In the genomic region with DNA sequence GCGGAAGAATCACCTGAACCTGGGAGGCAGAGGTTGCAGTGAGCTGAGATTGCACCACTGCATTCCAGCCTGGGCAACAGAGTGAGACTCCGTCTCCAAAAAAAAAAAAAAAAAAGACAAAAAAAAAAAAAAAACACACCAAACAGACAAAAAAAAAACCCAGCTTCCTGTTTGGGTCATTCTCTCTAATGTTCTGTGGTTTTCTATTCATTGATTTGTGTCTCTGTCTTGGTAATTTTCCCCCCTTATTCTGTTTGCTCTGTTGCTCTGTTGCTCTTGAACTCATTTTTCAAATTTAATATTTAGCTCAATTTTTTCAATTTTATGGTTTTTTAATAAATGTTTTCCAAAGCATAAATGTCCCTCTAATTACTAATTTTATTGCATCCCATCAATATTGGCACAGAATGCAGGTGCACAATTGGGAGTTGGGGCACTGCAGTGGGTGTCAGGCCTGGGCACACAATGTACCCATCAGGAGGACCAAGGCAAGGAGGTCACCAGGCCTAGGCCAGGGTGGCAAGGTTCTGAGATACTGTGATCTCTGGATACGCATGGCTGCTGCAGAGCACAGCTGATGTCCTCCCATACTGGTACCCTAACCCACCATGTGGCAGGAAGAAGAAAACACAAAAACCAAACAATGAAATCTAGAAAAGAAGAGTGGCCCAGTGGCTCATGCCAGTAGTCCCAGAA, we compare ENCODE assay signal across 11 cellular contexts. TPM values are rescaled to one million over a fixed set of nuclear protein-coding genes. Genes with fewer than 3 reads are reported as not detected.
DNase-seq lines count a peak whose midpoint lies in the region; ATAC-seq, FAIRE-seq and TF ChIP-seq lines count a peak whose summit lies in the region.
"Had no signal": no experiment of that assay in that cellular context is flagged by ENCODE, and none has a peak within 500 bp of the region (broad histone marks: within the 10 kb centered on the region; RNA-seq: fewer than 3 reads in every experiment).

No MANE protein-coding gene starts in this region.

- CTCF ChIA-PET in A549 (lab: Yijun Ruan, JAX): interaction anchor here (0.8 to 7.4 kb wide), 16 partner anchors 9 to 978 kb away, joined by 3 to 68 read pairs (median 8); partner anchors contain the start of gene GNPTAB
- CTCF ChIA-PET in activated B cell treated with CpG ODN at 0.5 μM for 24 hours (lab: Charles Lee): interaction anchor here (0.7 to 6.7 kb wide), 12 partner anchors 10 to 428 kb away, joined by 3 to 70 read pairs (median 4); partner anchors contain the start of gene GNPTAB

- H3K27me3 ChIP-seq in ovary: no peaks in the 10 kb centered on the region
- H3K27me3 ChIP-seq: suprapubic skin had no signal

- H3K4me2 ChIP-seq in A549: no peak overlapping the region

- no peak for DNase-seq in A549 (ENCODE audit: low read depth in 1 of 2, low spot score in 1 of 2)
- peak; percentile 16 for DNase-seq in activated B cell treated with CpG ODN at 0.5 μM for 24 hours
- no peak for DNase-seq in ovary
- DNase-seq in SK-N-DZ (ENCODE audit: low spot score): no peak
- DNase-seq: AML-193 had no signal

- no peak for FAIRE-seq in A549 (lab: Jason Lieb, UNC)

- POLR2A ChIA-PET in A549 (lab: Yijun Ruan, JAX) (no interaction called here), activated B cell treated with CpG ODN at 0.5 μM for 24 hours (lab: Charles Lee) (interaction anchor here (0.6 to 2.0 kb wide), 8 partner anchors 9 to 431 kb away, joined by 3 to 8 read pairs (median 6); partner anchors contain the start of genes ARL1 and DRAM1)

- no peak for TF ChIP-seq RAD21 in A549 (conservative IDR thresholded peaks at IDR 0.05 in 1 of 2, IDR thresholded peaks at IDR 0.05 in 1 of 2)

- H3K4me3 Mint-ChIP-seq in activated B cell treated with CpG ODN at 0.5 μM for 24 hours: peak overlapping the region; percentile 24
- H3K4me3 Mint-ChIP-seq: activated naive CD8-positive, alpha-beta T cell had no signal

- TF ChIP-seq EP300 in A549 (IDR thresholded peaks at IDR 0.05) (no peak), ovary (IDR thresholded peaks at IDR 0.05) (no peak)

- no peak overlapping the region for H3K4me3 ChIP-seq in A549
- no peak overlapping the region for H3K4me3 ChIP-seq in ovary
- H3K4me3 ChIP-seq: suprapubic skin had no signal

- intact Hi-C loops in activated B cell treated with CpG ODN at 0.5 μM for 24 hours (cut with micrococcal nuclease): loop anchor here (1.0 to 2.0 kb wide), 6 partner anchors 7 to 424 kb away; partner anchors contain the start of gene DRAM1
- intact Hi-C loops in ovary (cut with DNase I): loop anchor here in 2 of 4 donors (5.0 to 10.0 kb wide), 3 partner anchors 61 to 344 kb away; no protein-coding TSS in a partner anchor

- no peaks in the 10 kb centered on the region for H3K9me3 Mint-ChIP-seq in activated B cell treated with CpG ODN at 0.5 μM for 24 hours

- no peak overlapping the region for H3K27ac ChIP-seq in A549
- no peak overlapping the region for H3K27ac ChIP-seq in ovary
- H3K27ac ChIP-seq: suprapubic skin had no signal

- TF ChIP-seq CTCF in A549 (IDR thresholded peaks at IDR 0.05) (no peak), activated B cell treated with CpG ODN at 0.5 μM for 24 hours (IDR thresholded peaks at IDR 0.05) (no peak), ovary (IDR thresholded peaks at IDR 0.05) (no peak)

- ATAC-seq in A549 (peak; percentile 37 to 64; a peak in 3 of 6 replicates), GM18868 (IDR thresholded peaks at IDR 0.05; ENCODE audit: unreplicated experiment) (peak; percentile 51), HG02852 (IDR thresholded peaks at IDR 0.05; ENCODE audit: unreplicated experiment) (peak; percentile 46), activated B cell treated with CpG ODN at 0.5 μM for 24 hours (ENCODE audit: low read depth) (peak; percentile 45), GM19023 (IDR thresholded peaks at IDR 0.05; ENCODE audit: unreplicated experiment) (no peak), GM19324 (IDR thresholded peaks at IDR 0.05; ENCODE audit: low FRiP score, unreplicated experiment) (no peak)

- no peaks in the 10 kb centered on the region for H3K4me1 ChIP-seq in A549
- no peaks in the 10 kb centered on the region for H3K4me1 ChIP-seq in ovary (ENCODE audit: insufficient read depth)

- no peak for TF ChIP-seq POLR2A in A549 (IDR thresholded peaks at IDR 0.05; ENCODE audit: low read length)
- TF ChIP-seq POLR2A in ovary (IDR thresholded peaks at IDR 0.05): no peak

- no peaks in the 10 kb centered on the region for H3K36me3 ChIP-seq in ovary
- H3K36me3 ChIP-seq: suprapubic skin had no signal

- H3K27me3 Mint-ChIP-seq in activated B cell treated with CpG ODN at 0.5 μM for 24 hours: no peaks in the 10 kb centered on the region
- H3K27me3 Mint-ChIP-seq: activated naive CD8-positive, alpha-beta T cell had no signal

- peaks cover 21% of the 10 kb centered on the region for H3K4me1 Mint-ChIP-seq in activated B cell treated with CpG ODN at 0.5 μM for 24 hours

- H3K36me3 Mint-ChIP-seq in activated B cell treated with CpG ODN at 0.5 μM for 24 hours (ENCODE audit: low read depth): no peaks in the 10 kb centered on the region
- H3K36me3 Mint-ChIP-seq: activated naive CD8-positive, alpha-beta T cell had no signal

- WGBS in A549 (ENCODE audit: missing lambda C conversion rate): 84% methylated on average over 3 of the region's 3 CpGs
- 72 to 78% (median 73%) methylated on average over 3 of the region's 3 CpGs for WGBS in ovary, 3 donors

- H3K9me3 ChIP-seq in A549 (no peaks in the 10 kb centered on the region), ovary (no peaks in the 10 kb centered on the region)
- H3K9me3 ChIP-seq: suprapubic skin had no signal

- peak overlapping the region; percentile 65 for H3K27ac Mint-ChIP-seq in activated B cell treated with CpG ODN at 0.5 μM for 24 hours
- H3K27ac Mint-ChIP-seq: activated naive CD8-positive, alpha-beta T cell had no signal

TF ChIP-seq in A549, 52 proteins besides CTCF, POLR2A, EP300 and RAD21:
- no peak for TF ChIP-seq ESRRA (IDR thresholded peaks at IDR 0.05; ENCODE audit: borderline replicate concordance, low read length)
- no peak for TF ChIP-seq TFCP2L1 (CRISPR knock-in tag; IDR thresholded peaks at IDR 0.05)
- TF ChIP-seq PHF8 (IDR thresholded peaks at IDR 0.05; ENCODE audit: borderline replicate concordance, low read depth): no peak
- no peak for TF ChIP-seq ZFP36 (IDR thresholded peaks at IDR 0.05; ENCODE audit: borderline replicate concordance, partially characterized antibody)
- no peak for TF ChIP-seq FOSB (CRISPR knock-in tag; IDR thresholded peaks at IDR 0.05)
- no peak for TF ChIP-seq EHF (CRISPR knock-in tag; IDR thresholded peaks at IDR 0.05)
- no peak for TF ChIP-seq ZSCAN20 (CRISPR knock-in tag; IDR thresholded peaks at IDR 0.05)

RNA-seq across cellular contexts. Expression of gene GNPTAB, which starts 8.0 kb away (rescaled TPM):
- polyA plus RNA-seq in A549 (2011; rRNA removed) (29.3 and 35.2 TPM in 2 replicates), A549 (2017; fragmentation: RNase III; extraction: RNeasy Plus Mini Kit Qiagen cat#74134 plus additional on column Dnase treatment) (18.8 to 20.3 TPM (median 19.1 TPM) in 3 replicates), ovary (10 to 100 TPM in 1 of 2 donors, 1 to 10 TPM in 1; 7.1 to 23.3 TPM)
- 7.8 and 9.8 TPM in 2 replicates for polyA plus RNA-seq in A549 (2012; cell fraction: cytosol; rRNA removed)
- 5.2 and 9.7 TPM in 2 replicates for polyA plus RNA-seq in A549 (2012; cell fraction: nucleus; rRNA removed)
- 27.0 and 28.0 TPM in 2 replicates for polyA minus RNA-seq in A549 (2011; rRNA and poly(A)+ RNA removed)
- total RNA-seq in activated B cell treated with CpG ODN at 0.5 μM for 24 hours (41.8 and 42.8 TPM in 2 replicates), ovary (10 to 100 TPM; 10.3 to 24.2 (median 16.6) TPM)
- polyA plus RNA-seq in SK-N-DZ (2014; cell fraction: cytosol; rRNA removed): 10.1 and 14.2 TPM in 2 replicates
- 8.1 and 13.5 TPM in 2 replicates for polyA plus RNA-seq in SK-N-DZ (2014; cell fraction: nucleus; rRNA removed)

RNA-seq across cellular contexts. Expression of gene DRAM1, which starts 38.6 kb away (rescaled TPM):
- polyA plus RNA-seq in A549 (2011; rRNA removed) (28.0 and 31.1 TPM in 2 replicates), A549 (2017; fragmentation: RNase III; extraction: RNeasy Plus Mini Kit Qiagen cat#74134 plus additional on column Dnase treatment) (39.1 to 41.2 TPM (median 41.0 TPM) in 3 replicates), ovary (10 to 100 TPM in 1 of 2 donors, 1 to 10 TPM in 1; 9.1 to 19.0 TPM)
- polyA plus RNA-seq in A549 (2012; cell fraction: cytosol; rRNA removed): 7.8 and 11.0 TPM in 2 replicates
- 3.5 and 5.3 TPM in 2 replicates for polyA plus RNA-seq in A549 (2012; cell fraction: nucleus; rRNA removed)
- polyA minus RNA-seq in A549 (2011; rRNA and poly(A)+ RNA removed): 15.9 and 18.7 TPM in 2 replicates
- total RNA-seq in activated B cell treated with CpG ODN at 0.5 μM for 24 hours (9.6 and 11.5 TPM in 2 replicates), ovary (10 to 100 TPM in 6 of 7 donors, 1 to 10 TPM in 1; 9.3 to 21.7 (median 15.8) TPM)
- polyA plus RNA-seq in SK-N-DZ (2014; cell fraction: cytosol; rRNA removed): 0.16 TPM in 1 of 2 replicates, not detected in the other
- polyA plus RNA-seq in SK-N-DZ (2014; cell fraction: nucleus; rRNA removed): 0.04 and 0.52 TPM in 2 replicates

Comparison
In these comparisons a context has a peak if more than half of its experiments do, and no peak if none do; other contexts are left out.
1. ATAC-seq: peak in A549 (2 of 2), GM18868 (single experiment), HG02852 (single experiment) and activated B cell treated with CpG ODN at 0.5 μM for 24 hours (single experiment); none in GM19023 (single experiment) and GM19324 (single experiment).